ENCODE assay signal across 1 cellular context in the genomic region with DNA sequence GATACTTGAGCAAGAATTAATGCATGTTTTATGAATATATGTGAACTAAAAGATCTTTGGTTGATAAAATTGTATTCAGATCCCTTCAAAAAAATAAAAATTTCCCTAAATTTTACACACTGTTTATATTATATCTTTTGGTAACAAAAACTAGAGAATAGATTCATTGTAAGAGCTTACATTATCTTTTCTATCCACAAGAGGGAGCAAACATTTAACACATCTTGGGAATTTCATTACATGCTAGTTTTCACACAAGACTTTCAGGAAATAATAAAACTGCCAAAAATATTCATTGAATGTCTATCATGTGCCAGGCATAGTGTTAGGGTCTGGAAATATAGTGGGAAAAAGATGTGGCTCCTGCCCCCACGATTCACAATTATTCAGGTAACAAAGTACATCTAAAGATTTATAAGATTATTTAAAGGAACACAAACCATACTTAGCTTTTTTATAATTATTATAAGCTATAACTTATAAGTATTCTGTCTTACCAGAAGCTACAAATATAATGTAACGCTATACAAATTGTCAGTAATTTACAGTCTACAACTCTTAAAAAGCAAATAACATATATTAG.
TF ChIP-seq lines count a peak whose summit lies in the region.

No MANE protein-coding gene starts in this region.

TF ChIP-seq in endothelial cell of umbilical vein, 7 proteins besides CTCF, POLR2A, EP300 and RAD21:
- TF ChIP-seq MYC (IDR thresholded peaks at IDR 0.05; ENCODE audit: low read depth, low read length) (no peak), FOS (IDR thresholded peaks at IDR 0.05; ENCODE audit: borderline replicate concordance, insufficient read depth, low read length) (no peak), POLR2AphosphoS5 (IDR thresholded peaks at IDR 0.05; ENCODE audit: insufficient read depth, low read depth, low read length) (no peak), JUN (IDR thresholded peaks at IDR 0.05; ENCODE audit: borderline replicate concordance, insufficient read depth, insufficient read length, low read depth) (no peak), GATA2 (IDR thresholded peaks at IDR 0.05; ENCODE audit: insufficient read depth, insufficient read length, low read depth, low read length) (no peak), EZH2 (IDR thresholded peaks at IDR 0.05; ENCODE audit: borderline replicate concordance, low read depth, low read length, severe bottlenecking) (no peak)
- TF ChIP-seq, protein P1, sequence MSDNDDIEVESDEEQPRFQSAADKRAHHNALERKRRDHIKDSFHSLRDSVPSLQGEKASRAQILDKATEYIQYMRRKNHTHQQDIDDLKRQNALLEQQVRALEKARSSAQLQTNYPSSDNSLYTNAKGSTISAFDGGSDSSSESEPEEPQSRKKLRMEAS (IDR thresholded peaks at IDR 0.05; ENCODE audit: insufficient read depth, insufficient read length): no peak
